Comparison of ENCODE assay signal across 8 cellular contexts in the genomic region with DNA sequence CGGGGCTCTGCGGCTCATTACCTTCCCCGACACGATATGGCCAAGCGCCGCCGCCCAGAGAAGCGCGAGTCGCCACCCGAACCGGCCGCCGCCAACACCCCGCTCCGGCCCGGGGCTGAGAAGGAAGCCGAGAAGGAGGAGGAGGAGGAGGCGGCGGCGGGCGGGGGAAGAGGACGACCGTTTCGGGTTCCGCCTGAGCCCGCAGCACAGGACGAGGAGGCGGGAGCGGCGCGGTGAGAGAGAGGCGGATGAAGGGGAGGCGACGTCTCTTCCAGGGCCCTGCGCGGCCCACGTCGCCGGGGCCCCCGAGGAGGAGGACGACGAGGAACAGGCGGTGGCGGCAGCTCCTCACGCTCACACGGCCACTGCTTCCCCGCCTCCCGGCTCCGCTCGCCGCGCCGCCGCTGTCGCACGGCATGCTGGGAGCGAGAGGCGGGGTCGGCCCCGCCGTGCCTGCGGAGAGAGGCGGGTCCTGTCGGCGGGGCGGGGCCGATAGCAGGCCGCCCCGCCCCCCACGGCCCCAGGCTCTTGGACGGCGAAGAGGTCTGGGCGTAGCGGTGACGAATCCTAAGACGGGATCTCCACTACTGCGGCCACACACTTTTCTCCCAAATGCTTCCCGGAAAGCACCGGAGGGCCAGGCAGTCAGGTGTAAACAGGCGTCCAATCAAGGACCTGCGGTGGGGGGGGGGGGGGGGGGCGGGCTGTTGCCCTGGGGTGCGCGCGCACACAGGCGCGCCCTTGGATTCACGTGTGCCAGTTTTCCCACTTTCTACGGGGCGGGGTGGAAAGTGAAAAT.
DNase-seq lines count a peak whose midpoint lies in the region; ATAC-seq and TF ChIP-seq lines count a peak whose summit lies in the region.

No MANE protein-coding gene starts in this region.

- H3K4me1 ChIP-seq in hepatocyte (ENCODE audit: insufficient read depth) (peaks cover 7% of the 10 kb centered on the region), rectal smooth muscle tissue (ENCODE audit: control insufficient read depth, insufficient read depth, low read length) (peaks cover 2% of the 10 kb centered on the region), vagina (peaks cover 7% of the 10 kb centered on the region)

- H3K9ac ChIP-seq in rectal smooth muscle tissue (ENCODE audit: low read length) = peak overlapping the region; percentile 56

- H3K27ac ChIP-seq in hepatocyte = peak overlapping the region; percentile 100
- H3K27ac ChIP-seq in rectal smooth muscle tissue (ENCODE audit: low read depth, low read length) = peak overlapping the region; percentile 93
- peak overlapping the region; percentile 87 for H3K27ac ChIP-seq in vagina

- peak overlapping the region; percentile 90 for H3K4me2 ChIP-seq in hepatocyte

- no peaks in the 10 kb centered on the region for H3K9me3 ChIP-seq in hepatocyte (ENCODE audit: low read depth)
- H3K9me3 ChIP-seq in vagina = no peaks in the 10 kb centered on the region

- no peaks in the 10 kb centered on the region for H3K9me2 ChIP-seq in hepatocyte (replicated peaks; ENCODE audit: insufficient read depth)

- in situ Hi-C loops in GM13977 (cut with MboI; ENCODE audit: low pct_unique_long_range_greater_than_20kb, low sequenced_read_pairs, unreplicated experiment) (no loop called here), astrocyte of the cerebellum (cut with HindIII; ENCODE audit: low sequenced_read_pairs) (no loop called here)

- peak overlapping the region; percentile 73 for H3K4me3 ChIP-seq in astrocyte of the cerebellum (ENCODE audit: low read depth, low read length)
- H3K4me3 ChIP-seq in hepatocyte = peak overlapping the region; percentile 95
- H3K4me3 ChIP-seq in rectal smooth muscle tissue (ENCODE audit: low read length) = peak overlapping the region; percentile 77
- H3K4me3 ChIP-seq in vagina = peak overlapping the region; percentile 76 to 93

- no peaks in the 10 kb centered on the region for H3K36me3 ChIP-seq in hepatocyte (replicated peaks; ENCODE audit: insufficient read depth, low read depth)
- no peaks in the 10 kb centered on the region for H3K36me3 ChIP-seq in rectal smooth muscle tissue (ENCODE audit: control insufficient read depth, insufficient read depth, low read length)
- H3K36me3 ChIP-seq in vagina = no peaks in the 10 kb centered on the region

- intact Hi-C loops in vagina (cut with DNase I) = loop anchor here (10.0 kb wide), 1 partner anchor 53 kb away; no protein-coding TSS in a partner anchor

- peak overlapping the region; percentile 76 for H2AFZ ChIP-seq in hepatocyte

- ATAC-seq in HG02678 (IDR thresholded peaks at IDR 0.05; ENCODE audit: unreplicated experiment) = peak; percentile 73

- TF ChIP-seq POLR2A in vagina (IDR thresholded peaks at IDR 0.05) = peak in 1 of 2 donors; percentile 93

- DNase-seq in GM13977 (ENCODE audit: low spot score) (peak; percentile 91), NCI-H1105 treated with DMSO at 0.1 percent for 48 hours (lab: John Stamatoyannopoulos, UW) (peak; percentile 82), T-helper 9 cell (peak; percentile 85), astrocyte of the cerebellum (ENCODE audit: low read depth) (peak; percentile 94), hepatocyte (ENCODE audit: low spot score) (peak; percentile 99), vagina (ENCODE audit: extremely low spot score in 2 of 2) (no peak)

- 1% methylated on average over 76 of the region's 91 CpGs for WGBS in hepatocyte (ENCODE audit: low lambda C conversion rate, missing lambda C conversion rate)

- no peaks in the 10 kb centered on the region for H3K27me3 ChIP-seq in hepatocyte
- H3K27me3 ChIP-seq in rectal smooth muscle tissue (ENCODE audit: control insufficient read depth, insufficient read depth, low read length) = no peaks in the 10 kb centered on the region
- H3K27me3 ChIP-seq in vagina = no peaks in the 10 kb centered on the region

- H3K79me2 ChIP-seq in hepatocyte = peaks cover 43% of the 10 kb centered on the region

- peaks cover 38% of the 10 kb centered on the region for H4K20me1 ChIP-seq in hepatocyte (ENCODE audit: insufficient read depth, poor library complexity, severe bottlenecking)

- TF ChIP-seq CTCF in GM13977 (IDR thresholded peaks at IDR 0.05; ENCODE audit: extremely low read depth, insufficient read depth, missing control alignments) = no peak
- TF ChIP-seq CTCF in astrocyte of the cerebellum (IDR thresholded peaks at IDR 0.05; ENCODE audit: low read depth, low read length, missing control alignments) = no peak
- no peak for TF ChIP-seq CTCF in hepatocyte (IDR thresholded peaks at IDR 0.05; ENCODE audit: poor library complexity)
- no peak for TF ChIP-seq CTCF in vagina (IDR thresholded peaks at IDR 0.05)

Comparison
In these comparisons a context has a peak if more than half of its experiments do, and no peak if none do; other contexts are left out.
1. DNase-seq: peak in GM13977 (single experiment), NCI-H1105 treated with DMSO at 0.1 percent for 48 hours (single experiment), T-helper 9 cell (single experiment), astrocyte of the cerebellum (single experiment) and hepatocyte (single experiment); none in vagina (0 of 2).
2. Peak in every context shown above with its lines, with median percentiles within 50 percentile points of each other: H3K4me3 ChIP-seq and H3K27ac ChIP-seq.